ENCODE assay signal across 2 cellular contexts in the genomic region with DNA sequence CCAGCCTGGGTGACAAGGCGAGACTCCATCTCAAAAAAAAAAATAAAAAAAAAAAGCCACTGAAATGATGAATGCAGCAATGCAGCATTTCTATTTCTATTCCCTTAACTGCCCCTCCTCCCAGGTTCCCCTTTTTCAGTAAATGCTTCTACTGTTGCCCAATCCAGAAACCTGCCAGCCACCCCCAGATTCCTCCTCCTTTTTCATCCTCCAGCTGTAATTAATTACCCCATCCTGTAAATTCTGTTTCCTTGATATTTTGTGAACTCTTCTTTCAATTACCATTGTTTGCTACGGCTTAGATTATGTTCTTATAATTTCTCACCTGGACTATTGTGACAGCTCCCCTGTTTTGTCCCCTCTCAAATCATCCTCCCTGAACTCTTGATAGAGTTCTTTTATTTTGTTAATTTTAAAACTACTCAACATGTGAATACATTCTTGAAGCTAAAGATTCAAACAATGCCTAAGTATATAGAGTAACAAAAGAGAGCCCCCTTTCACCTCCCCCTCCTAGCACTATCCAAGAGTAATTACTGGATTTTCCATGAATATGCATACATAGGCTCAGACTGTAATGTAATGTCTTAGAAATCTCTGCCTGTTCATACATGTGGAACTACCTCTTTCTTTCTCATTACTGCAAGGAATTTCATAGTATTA.
TF ChIP-seq lines count a peak whose summit lies in the region.

No MANE protein-coding gene starts in this region.

TF ChIP-seq in HepG2, 621 proteins besides CTCF, POLR2A, EP300 and RAD21:
- no peak for TF ChIP-seq ZNF761 (CRISPR knock-in tag; conservative IDR thresholded peaks at IDR 0.05)
- no peak for TF ChIP-seq ZNF644 (CRISPR knock-in tag; IDR thresholded peaks at IDR 0.05; ENCODE audit: low read depth)
- peak; percentile 3 for TF ChIP-seq RBM22 (optimal IDR thresholded peaks at IDR 0.05; ENCODE audit: low read length)
- TF ChIP-seq NONO (IDR thresholded peaks at IDR 0.05): no peak
- TF ChIP-seq NONO (CRISPR knock-in tag; conservative IDR thresholded peaks at IDR 0.05): no peak
- no peak for TF ChIP-seq CBFB (CRISPR knock-in tag; IDR thresholded peaks at IDR 0.05)
- TF ChIP-seq JUNB (CRISPR knock-in tag; IDR thresholded peaks at IDR 0.05; ENCODE audit: borderline replicate concordance): no peak

TF ChIP-seq in H1, 55 proteins besides CTCF, POLR2A, EP300 and RAD21:
- TF ChIP-seq JUND (IDR thresholded peaks at IDR 0.05; ENCODE audit: low read length) (no peak), YY1 (IDR thresholded peaks at IDR 0.05; ENCODE audit: low read depth, low read length) (no peak), ASH2L (IDR thresholded peaks at IDR 0.05; ENCODE audit: low read length) (peak; percentile 64), CHD7 (IDR thresholded peaks at IDR 0.05; ENCODE audit: insufficient replicate concordance, low read length) (peak; percentile 25), POU5F1 (IDR thresholded peaks at IDR 0.05; ENCODE audit: low read depth, low read length) (peak; percentile 85; the same call in 1 of the 2 replicates)
TF ChIP-seq in H1: peak in this region for 3.
